ENCODE assay signal across 1 cellular context in the genomic region with DNA sequence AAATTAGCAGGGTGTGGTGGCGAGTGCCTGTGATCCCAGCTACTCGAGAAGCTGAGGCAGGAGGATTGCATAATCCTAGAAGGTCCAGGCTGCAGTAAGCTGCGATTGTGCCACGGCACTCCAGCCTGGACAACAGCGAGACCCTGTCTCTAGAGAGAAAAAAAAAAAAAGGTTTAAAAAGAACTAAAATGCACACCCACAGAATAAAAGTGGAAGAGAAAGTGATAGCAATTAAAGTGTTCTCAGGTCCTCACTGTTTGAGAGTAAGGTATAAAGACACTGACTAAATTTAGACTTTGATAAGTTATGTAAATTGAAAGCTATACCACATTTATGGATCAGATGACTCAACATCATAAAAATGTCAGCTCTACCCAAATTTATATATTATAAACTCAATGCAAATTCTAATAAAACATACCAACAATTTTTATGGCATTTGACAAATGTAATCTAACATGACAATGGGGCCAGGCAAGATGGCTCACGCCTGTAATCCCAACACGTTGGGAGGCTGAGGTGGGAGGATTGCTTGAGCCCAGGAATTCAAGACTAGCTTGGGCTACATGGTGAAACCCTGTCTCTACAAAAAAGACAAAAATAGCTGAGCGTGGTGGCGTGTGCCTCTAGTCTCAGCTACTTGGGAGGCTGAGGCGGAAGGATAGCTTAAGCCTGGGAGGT.
A peak's percentile ranks its signal among the peaks of the same experiment; 100 is the strongest.
TF ChIP-seq lines count a peak whose summit lies in the region.

No MANE protein-coding gene starts in this region.

TF ChIP-seq in HepG2, 621 proteins besides CTCF, POLR2A, EP300 and RAD21:
- TF ChIP-seq CEBPB (IDR thresholded peaks at IDR 0.05; ENCODE audit: borderline replicate concordance, low read depth, low read length) (peak; percentile 33; the same call in 1 of the 2 replicates), ZNF432 (CRISPR knock-in tag; IDR thresholded peaks at IDR 0.05; ENCODE audit: borderline replicate concordance) (no peak)
